28 cellular contexts compared by ENCODE assay signal in the genomic region with DNA sequence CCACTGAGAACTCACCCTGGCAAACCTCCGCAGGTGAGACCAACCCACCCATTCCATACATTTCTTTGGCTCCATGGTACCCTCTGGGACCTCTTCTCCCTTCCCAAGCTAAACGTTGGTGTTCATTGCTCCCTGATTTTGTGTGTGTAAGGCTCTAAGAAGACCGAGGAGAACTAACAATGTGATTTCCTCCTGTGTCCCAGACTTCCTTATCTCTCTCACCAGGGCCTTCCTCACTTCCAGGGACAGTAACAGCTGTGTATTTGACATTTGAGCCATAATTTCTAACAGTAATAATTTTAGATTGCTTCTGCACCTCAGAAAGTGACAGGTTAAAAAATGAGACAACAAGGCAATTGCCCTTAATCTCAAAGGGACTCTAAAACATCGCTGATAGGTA. TPM values are rescaled to one million over a fixed set of nuclear protein-coding genes. Genes with fewer than 3 reads are reported as not detected.
"Had no signal": no experiment of that assay in that cellular context is flagged by ENCODE, and none has a peak within 500 bp of the region (broad histone marks: within the 10 kb centered on the region; RNA-seq: fewer than 3 reads in every experiment).

No MANE protein-coding gene starts in this region.

- ATAC-seq: activated T-cell treated with anti-CD3 and anti-CD28 coated beads, Interleukin-2, amount 50 U/mL, for 72 hours; left lung; right cardiac atrium; stimulated activated naive CD8-positive, alpha-beta T cell treated with anti-CD3 and anti-CD28 coated beads, Interleukin-15, amount 100 ng/mL, for 72 hours had no signal

- H3K27ac ChIP-seq: ascending aorta, left lung, prostate gland, suprapubic skin, transverse colon, VCaP had no signal

- H3K4me3 Mint-ChIP-seq: activated naive CD4-positive, alpha-beta T cell treated with anti-CD3 and anti-CD28 coated beads, Interleukin-2, amount 50 U/mL, for 24 hours; activated T-cell treated with anti-CD3 and anti-CD28 coated beads, Interleukin-2, amount 50 U/mL, for 72 hours; endodermal cell; naive B cell; neural crest cell; stimulated activated naive CD8-positive, alpha-beta T cell treated with anti-CD3 and anti-CD28 coated beads, Interleukin-15, amount 100 ng/mL, for 72 hours had no signal

- H3K4me1 Mint-ChIP-seq: activated naive CD4-positive, alpha-beta T cell treated with anti-CD3 and anti-CD28 coated beads, Interleukin-2, amount 50 U/mL, for 24 hours; endodermal cell; naive B cell; neural crest cell; stimulated activated naive CD8-positive, alpha-beta T cell treated with anti-CD3 and anti-CD28 coated beads, Interleukin-15, amount 100 ng/mL, for 72 hours had no signal

- H3K27me3 ChIP-seq: ascending aorta, left lung, suprapubic skin, transverse colon had no signal

- DNase-seq: activated CD4-positive, alpha-beta T cell treated with anti-CD3 and anti-CD28 coated beads, Interleukin-2, amount 50 U/mL, for 1 hour; activated CD4-positive, CD25-positive, alpha-beta regulatory T cell treated with anti-CD3 and anti-CD28 coated beads, Interleukin-2, amount 50 U/mL, for 72 hours; activated effector memory CD4-positive, alpha-beta T cell treated with anti-CD3 and anti-CD28 coated beads, Interleukin-2, amount 50 U/mL, for 16 hours; activated T-cell treated with anti-CD3 and anti-CD28 coated beads, Interleukin-2, amount 50 U/mL, for 72 hours; endodermal cell; head of caudate nucleus; left lung; naive B cell; right cardiac atrium; small intestine; stimulated activated CD4-positive, alpha-beta T cell treated with anti-CD3 and anti-CD28 coated beads, Interleukin-15, amount 100 ng/mL, for 24 hours; stimulated activated CD4-positive, alpha-beta T cell treated with anti-CD3 and anti-CD28 coated beads, Interleukin-2, amount 100 ng/mL, for 48 hours; stimulated activated naive CD8-positive, alpha-beta T cell treated with anti-CD3 and anti-CD28 coated beads, Interleukin-15, amount 100 ng/mL, for 72 hours; T-helper 1 cell; T-helper 9 cell; transverse colon had no signal

- H3K9me3 Mint-ChIP-seq: activated naive CD4-positive, alpha-beta T cell treated with anti-CD3 and anti-CD28 coated beads, Interleukin-2, amount 50 U/mL, for 24 hours had no signal

- H3K36me3 Mint-ChIP-seq: activated naive CD4-positive, alpha-beta T cell treated with anti-CD3 and anti-CD28 coated beads, Interleukin-2, amount 50 U/mL, for 24 hours; naive B cell had no signal

- H3K4me3 ChIP-seq: ascending aorta, left lung, prostate gland, suprapubic skin, transverse colon had no signal

- H3K4me1 ChIP-seq: ascending aorta, left lung, prostate gland, suprapubic skin, transverse colon had no signal

- H3K27ac Mint-ChIP-seq: activated naive CD4-positive, alpha-beta T cell treated with anti-CD3 and anti-CD28 coated beads, Interleukin-2, amount 50 U/mL, for 24 hours; activated T-cell treated with anti-CD3 and anti-CD28 coated beads, Interleukin-2, amount 50 U/mL, for 72 hours; endodermal cell; naive B cell; stimulated activated naive CD8-positive, alpha-beta T cell treated with anti-CD3 and anti-CD28 coated beads, Interleukin-15, amount 100 ng/mL, for 72 hours had no signal

- H3K36me3 ChIP-seq: ascending aorta, left lung, prostate gland, suprapubic skin, transverse colon had no signal

- H3K9me3 ChIP-seq: ascending aorta, prostate gland, suprapubic skin, transverse colon had no signal

RNA-seq across cellular contexts. Expression of a gene that starts 7.4 kb away (rescaled TPM):
- total RNA-seq: activated CD8-positive, alpha-beta memory T cell treated with anti-CD3 and anti-CD28 coated beads for 36 hours; activated T-cell treated with anti-CD3 and anti-CD28 coated beads, Interleukin-2, amount 50 U/mL, for 72 hours; ascending aorta; bronchial epithelial cell; endodermal cell; frontal cortex; kidney epithelial cell; left lung; mononuclear cell; neural crest cell; omental fat pad; prostate gland; transverse colon had no signal

RNA-seq across cellular contexts. Expression of a gene that starts 59.2 kb away (rescaled TPM):
- total RNA-seq: activated CD8-positive, alpha-beta memory T cell treated with anti-CD3 and anti-CD28 coated beads for 36 hours; activated T-cell treated with anti-CD3 and anti-CD28 coated beads, Interleukin-2, amount 50 U/mL, for 72 hours; ascending aorta; bronchial epithelial cell; endodermal cell; frontal cortex; kidney epithelial cell; left lung; mononuclear cell; neural crest cell; omental fat pad; prostate gland; right cardiac atrium; suprapubic skin; transverse colon had no signal
